Comparison of ENCODE assay signal across 21 cellular contexts in genomic region chr14:103050935-103051334, GRCh38. TPM values are rescaled to one million over a fixed set of nuclear protein-coding genes. Genes with fewer than 3 reads are reported as not detected.
DNase-seq lines count a peak whose midpoint lies in the region; ATAC-seq, FAIRE-seq and TF ChIP-seq lines count a peak whose summit lies in the region.
"Had no signal": no experiment of that assay in that cellular context is flagged by ENCODE, and none has a peak within 500 bp of the region (broad histone marks: within the 10 kb centered on the region; RNA-seq: fewer than 3 reads in every experiment).

No MANE protein-coding gene starts in this region.

- no peaks in the 10 kb centered on the region for H3K36me3 ChIP-seq in SK-N-MC (ENCODE audit: insufficient read depth, low read length)
- H3K36me3 ChIP-seq in endocrine pancreas (ENCODE audit: control insufficient read depth, insufficient read depth, low read length), result no peaks in the 10 kb centered on the region
- no peaks in the 10 kb centered on the region for H3K36me3 ChIP-seq in transverse colon
- H3K36me3 ChIP-seq: BLaER1 had no signal

- H3K4me1 Mint-ChIP-seq in progenitor cell of endocrine pancreas (ENCODE audit: low read depth), result peaks cover 29% of the 10 kb centered on the region

- no peaks in the 10 kb centered on the region for H3K27me3 Mint-ChIP-seq in progenitor cell of endocrine pancreas
- H3K27me3 Mint-ChIP-seq: IgD-negative memory B cell had no signal

- TF ChIP-seq RAD21 in A549 (conservative IDR thresholded peaks at IDR 0.05 in 1 of 2, IDR thresholded peaks at IDR 0.05 in 1 of 2), result no peak

- no peak overlapping the region for H3K4me3 ChIP-seq in A549
- no peak overlapping the region for H3K4me3 ChIP-seq in SK-N-MC
- peak overlapping the region; percentile 64 for H3K4me3 ChIP-seq in endocrine pancreas (ENCODE audit: control insufficient read depth, insufficient read depth, low read length)
- no peak overlapping the region for H3K4me3 ChIP-seq in transverse colon
- H3K4me3 ChIP-seq: BLaER1 had no signal

- H3K36me3 Mint-ChIP-seq in progenitor cell of endocrine pancreas (ENCODE audit: insufficient read depth), result peaks cover 2% of the 10 kb centered on the region
- H3K36me3 Mint-ChIP-seq: CD8-positive, alpha-beta T cell had no signal

- H3K27me3 ChIP-seq in endocrine pancreas (ENCODE audit: control insufficient read depth, insufficient read depth, low read length) (no peaks in the 10 kb centered on the region), transverse colon (no peaks in the 10 kb centered on the region)

- 85% methylated on average over 5 of the region's 5 CpGs for WGBS in A549 (ENCODE audit: missing lambda C conversion rate)
- WGBS in transverse colon (ENCODE audit: low coverage in 1 of 2), 2 donors, result 65 to 70% methylated on average over 4 to 5 of the region's 5 CpGs

- in situ Hi-C loops in transverse colon (cut with MboI; ENCODE audit: low pct_ligation_motif_present in 1 of 4, low pct_unique_long_range_greater_than_20kb in 1 of 4, low sequenced_read_pairs in 3 of 4), result no loop called here

- no peak for FAIRE-seq in A549 (lab: Jason Lieb, UNC)
- FAIRE-seq: A204.1 had no signal

- peak overlapping the region; percentile 26 for H3K9ac ChIP-seq in SK-N-MC (ENCODE audit: insufficient read length)
- H3K9ac ChIP-seq in endocrine pancreas (ENCODE audit: control insufficient read depth, insufficient read depth, low read length), result no peak overlapping the region
- H3K9ac ChIP-seq: BLaER1 had no signal

- no peak for TF ChIP-seq CTCF in A549 (IDR thresholded peaks at IDR 0.05)
- no peak for TF ChIP-seq CTCF in progenitor cell of endocrine pancreas (IDR thresholded peaks at IDR 0.05; ENCODE audit: unreplicated experiment)
- TF ChIP-seq CTCF in transverse colon (IDR thresholded peaks at IDR 0.05), result no peak

- H3K4me1 ChIP-seq in A549, result peaks cover 29% of the 10 kb centered on the region
- H3K4me1 ChIP-seq in endocrine pancreas (ENCODE audit: control insufficient read depth, insufficient read depth, low read length), result peaks cover 15% of the 10 kb centered on the region
- H3K4me1 ChIP-seq in transverse colon, result peaks cover 7 to 40% (median 20%) of the 10 kb centered on the region in 4 donors

- H3K4me3 Mint-ChIP-seq in progenitor cell of endocrine pancreas (ENCODE audit: low read depth), result no peak overlapping the region
- H3K4me3 Mint-ChIP-seq: CD8-positive, alpha-beta T cell; HFFc6; IgD-negative memory B cell had no signal

- TF ChIP-seq POLR2A in A549 (IDR thresholded peaks at IDR 0.05; ENCODE audit: low read length) (no peak), transverse colon (IDR thresholded peaks at IDR 0.05) (no peak)

- DNase-seq in A549 (ENCODE audit: low read depth in 1 of 2, low spot score in 1 of 2) (no peak), SK-N-MC (ENCODE audit: low read depth, low spot score) (no peak), progenitor cell of endocrine pancreas (ENCODE audit: low spot score, unreplicated experiment) (no peak), transverse colon (no peak), NCI-H226 (no peak)
- DNase-seq: Calu3; CD8-positive, alpha-beta T cell; DMS79 treated with DMSO at 0.1 percent for 48 hours; GF-D8; GOT3; H7; HFFc6 had no signal

- POLR2A ChIA-PET in A549 (lab: Yijun Ruan, JAX), result no interaction called here

- no peak for ATAC-seq in A549
- ATAC-seq: CD8-positive, alpha-beta T cell; HCT116 had no signal

- peak overlapping the region; percentile 19; the same call in 2 of the 3 replicates for H3K4me2 ChIP-seq in A549
- H3K4me2 ChIP-seq: BLaER1 had no signal

- no peak for TF ChIP-seq EP300 in A549 (IDR thresholded peaks at IDR 0.05)
- no peak for TF ChIP-seq EP300 in transverse colon (IDR thresholded peaks at IDR 0.05; ENCODE audit: low read depth)

- H3K9me3 Mint-ChIP-seq in progenitor cell of endocrine pancreas (ENCODE audit: low read depth), result no peaks in the 10 kb centered on the region
- H3K9me3 Mint-ChIP-seq: CD8-positive, alpha-beta T cell; HFFc6; IgD-negative memory B cell had no signal

- H3K27ac ChIP-seq in A549, result no peak overlapping the region; a peak in 2 of 6 replicates
- H3K27ac ChIP-seq in SK-N-MC, result 0 out of 2 replicates have a peak overlapping the region, but pooled peaks have one; percentile 31
- H3K27ac ChIP-seq in transverse colon, result no peak overlapping the region
- H3K27ac ChIP-seq: BLaER1, HL-60 had no signal

- peak overlapping the region; percentile 62 for H3K27ac Mint-ChIP-seq in progenitor cell of endocrine pancreas
- H3K27ac Mint-ChIP-seq: CD8-positive, alpha-beta T cell; HFFc6; IgD-negative memory B cell had no signal

- intact Hi-C loops in transverse colon (cut with DNase I; ENCODE audit: low total_unique reads), result no loop called here

- CTCF ChIA-PET in A549 (lab: Yijun Ruan, JAX), result no interaction called here

- H3K9me3 ChIP-seq in A549, result no peaks in the 10 kb centered on the region
- no peaks in the 10 kb centered on the region for H3K9me3 ChIP-seq in SK-N-MC (ENCODE audit: low read depth, low read length)
- H3K9me3 ChIP-seq in endocrine pancreas (ENCODE audit: control insufficient read depth, low read length), result no peaks in the 10 kb centered on the region
- H3K9me3 ChIP-seq in transverse colon, result no peaks in the 10 kb centered on the region
- H3K9me3 ChIP-seq: BLaER1 had no signal

TF ChIP-seq in A549, 52 proteins besides CTCF, POLR2A, EP300 and RAD21 (continues in another document):
- TF ChIP-seq, protein P1, sequence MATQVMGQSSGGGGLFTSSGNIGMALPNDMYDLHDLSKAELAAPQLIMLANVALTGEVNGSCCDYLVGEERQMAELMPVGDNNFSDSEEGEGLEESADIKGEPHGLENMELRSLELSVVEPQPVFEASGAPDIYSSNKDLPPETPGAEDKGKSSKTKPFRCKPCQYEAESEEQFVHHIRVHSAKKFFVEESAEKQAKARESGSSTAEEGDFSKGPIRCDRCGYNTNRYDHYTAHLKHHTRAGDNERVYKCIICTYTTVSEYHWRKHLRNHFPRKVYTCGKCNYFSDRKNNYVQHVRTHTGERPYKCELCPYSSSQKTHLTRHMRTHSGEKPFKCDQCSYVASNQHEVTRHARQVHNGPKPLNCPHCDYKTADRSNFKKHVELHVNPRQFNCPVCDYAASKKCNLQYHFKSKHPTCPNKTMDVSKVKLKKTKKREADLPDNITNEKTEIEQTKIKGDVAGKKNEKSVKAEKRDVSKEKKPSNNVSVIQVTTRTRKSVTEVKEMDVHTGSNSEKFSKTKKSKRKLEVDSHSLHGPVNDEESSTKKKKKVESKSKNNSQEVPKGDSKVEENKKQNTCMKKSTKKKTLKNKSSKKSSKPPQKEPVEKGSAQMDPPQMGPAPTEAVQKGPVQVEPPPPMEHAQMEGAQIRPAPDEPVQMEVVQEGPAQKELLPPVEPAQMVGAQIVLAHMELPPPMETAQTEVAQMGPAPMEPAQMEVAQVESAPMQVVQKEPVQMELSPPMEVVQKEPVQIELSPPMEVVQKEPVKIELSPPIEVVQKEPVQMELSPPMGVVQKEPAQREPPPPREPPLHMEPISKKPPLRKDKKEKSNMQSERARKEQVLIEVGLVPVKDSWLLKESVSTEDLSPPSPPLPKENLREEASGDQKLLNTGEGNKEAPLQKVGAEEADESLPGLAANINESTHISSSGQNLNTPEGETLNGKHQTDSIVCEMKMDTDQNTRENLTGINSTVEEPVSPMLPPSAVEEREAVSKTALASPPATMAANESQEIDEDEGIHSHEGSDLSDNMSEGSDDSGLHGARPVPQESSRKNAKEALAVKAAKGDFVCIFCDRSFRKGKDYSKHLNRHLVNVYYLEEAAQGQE (IDR thresholded peaks at IDR 0.05), result no peak
- TF ChIP-seq RFX5 (IDR thresholded peaks at IDR 0.05) (no peak), ZNF302 (CRISPR knock-in tag; IDR thresholded peaks at IDR 0.05) (no peak), NR3C1 (IDR thresholded peaks at IDR 0.05) (no peak), RARB (CRISPR knock-in tag; IDR thresholded peaks at IDR 0.05) (no peak), HOXB13 (CRISPR knock-in tag; IDR thresholded peaks at IDR 0.05; ENCODE audit: low read depth) (no peak), KDM5A (IDR thresholded peaks at IDR 0.05) (no peak), BHLHE40 (IDR thresholded peaks at IDR 0.05; ENCODE audit: low read depth, low read length) (no peak), FOSL2 (IDR thresholded peaks at IDR 0.05) (no peak), FOSL2 (CRISPR knock-in tag; IDR thresholded peaks at IDR 0.05) (no peak)

RNA-seq across cellular contexts. Expression of gene CDC42BPB, which starts 6.4 kb away (rescaled TPM):
- polyA plus RNA-seq in A549 (2011; rRNA removed) (57.1 and 105 TPM in 2 replicates), A549 (2017; fragmentation: RNase III; extraction: RNeasy Plus Mini Kit Qiagen cat#74134 plus additional on column Dnase treatment) (56.0 to 56.4 TPM (median 56.0 TPM) in 3 replicates)
- 72.4 and 91.1 TPM in 2 replicates for polyA plus RNA-seq in A549 (2012; cell fraction: cytosol; rRNA removed)
- 197 and 207 TPM in 2 replicates for polyA plus RNA-seq in A549 (2012; cell fraction: nucleus; rRNA removed)
- polyA minus RNA-seq in A549 (2011; rRNA and poly(A)+ RNA removed), result 176 and 179 TPM in 2 replicates
- total RNA-seq in progenitor cell of endocrine pancreas (104 and 105 TPM in 2 replicates), transverse colon (100 to 1,000 TPM; 109 to 160 (median 123) TPM)

RNA-seq across cellular contexts. Expression of gene LBHD2, which starts 33.1 kb away (rescaled TPM):
- polyA plus RNA-seq in A549 (2011; rRNA removed) (not detected in 2 replicates), A549 (2017; fragmentation: RNase III; extraction: RNeasy Plus Mini Kit Qiagen cat#74134 plus additional on column Dnase treatment) (not detected in 3 replicates)
- polyA plus RNA-seq in A549 (2012; cell fraction: cytosol; rRNA removed), result 0.06 and 0.08 TPM in 2 replicates
- polyA plus RNA-seq in A549 (2012; cell fraction: nucleus; rRNA removed), result not detected in 2 replicates
- polyA minus RNA-seq in A549 (2011; rRNA and poly(A)+ RNA removed), result not detected in 2 replicates
- total RNA-seq in progenitor cell of endocrine pancreas (not detected in 2 replicates), transverse colon (not detected)
- total RNA-seq: Calu3; CD8-positive, alpha-beta T cell; H7; HFFc6; HT1080 had no signal
- polyA plus RNA-seq: AG04450, CD14-positive monocyte, IgD-negative memory B cell had no signal

RNA-seq across cellular contexts. Expression of gene EXOC3L4, which starts 43.6 kb away (rescaled TPM):
- polyA plus RNA-seq in A549 (2011; rRNA removed), result 0.94 and 1.5 TPM in 2 replicates
- polyA plus RNA-seq in A549 (2012; cell fraction: cytosol; rRNA removed), result 4.3 and 7.2 TPM in 2 replicates
- 15.2 and 17.0 TPM in 2 replicates for polyA plus RNA-seq in A549 (2012; cell fraction: nucleus; rRNA removed)
- polyA plus RNA-seq in A549 (2017; fragmentation: RNase III; extraction: RNeasy Plus Mini Kit Qiagen cat#74134 plus additional on column Dnase treatment), result 4.3 to 4.9 TPM (median 4.7 TPM) in 3 replicates
- polyA minus RNA-seq in A549 (2011; rRNA and poly(A)+ RNA removed), result 1.2 and 2.7 TPM in 2 replicates
- total RNA-seq in progenitor cell of endocrine pancreas, result 28.4 and 30.8 TPM in 2 replicates
- total RNA-seq in transverse colon, result 10 to 100 TPM; 15.2 to 49.0 (median 30.3) TPM
- total RNA-seq: CD8-positive, alpha-beta T cell; HT1080 had no signal
- polyA plus RNA-seq: AG04450, CD14-positive monocyte, IgD-negative memory B cell had no signal
